In the genomic region with DNA sequence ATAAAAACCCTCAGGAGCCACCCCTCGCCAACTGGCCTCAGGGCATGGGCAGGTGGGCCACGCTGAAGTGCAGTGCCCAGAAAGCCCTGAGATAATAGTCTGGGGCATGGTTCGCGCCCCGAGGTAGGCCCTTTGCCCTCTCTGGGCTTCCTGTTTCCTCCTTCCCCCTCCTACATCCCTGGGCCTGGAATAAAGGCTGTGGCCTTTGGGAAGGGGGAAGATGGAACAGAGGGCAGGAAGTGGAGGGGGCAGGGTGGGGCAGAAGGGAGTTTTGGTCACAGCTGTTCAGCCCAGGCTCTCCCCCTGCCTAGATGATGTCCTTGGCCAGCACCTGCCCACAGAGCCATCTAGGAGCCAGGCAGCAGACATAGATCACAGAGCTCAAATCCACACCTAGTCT, we compare ENCODE assay signal across 10 cellular contexts. TPM values are rescaled to one million over a fixed set of nuclear protein-coding genes. Genes with fewer than 3 reads are reported as not detected.
DNase-seq lines count a peak whose midpoint lies in the region; ATAC-seq and TF ChIP-seq lines count a peak whose summit lies in the region.
"Had no signal": no experiment of that assay in that cellular context is flagged by ENCODE, and none has a peak within 500 bp of the region (broad histone marks: within the 10 kb centered on the region; RNA-seq: fewer than 3 reads in every experiment).

No MANE protein-coding gene starts in this region.

- CTCF ChIA-PET in mammary epithelial cell (lab: Charles Lee; ENCODE audit: low non-redundant PET), result no interaction called here

- H3K79me2 ChIP-seq in mammary epithelial cell (ENCODE audit: insufficient read depth, low read length), result peaks cover 52% of the 10 kb centered on the region

- H3K36me3 ChIP-seq in mammary epithelial cell (ENCODE audit: insufficient read depth, low read length) (peaks cover 26% of the 10 kb centered on the region), mucosa of descending colon (ENCODE audit: low read depth) (no peaks in the 10 kb centered on the region), vagina (peaks cover 0 to 58% of the 10 kb centered on the region in 2 donors)

- no peak for TF ChIP-seq POLR2A in vagina (IDR thresholded peaks at IDR 0.05)

- ATAC-seq in Right ventricle myocardium inferior (peak; percentile 15), mucosa of descending colon (peak; percentile 73), GM19397 (IDR thresholded peaks at IDR 0.05; ENCODE audit: unreplicated experiment) (no peak), GM19324 (IDR thresholded peaks at IDR 0.05; ENCODE audit: low FRiP score, unreplicated experiment) (no peak), GM21576 (IDR thresholded peaks at IDR 0.05; ENCODE audit: unreplicated experiment) (no peak)

- H2AFZ ChIP-seq in mammary epithelial cell (ENCODE audit: low read depth, low read length), result no peak overlapping the region

- H3K9ac ChIP-seq in mammary epithelial cell (ENCODE audit: insufficient read depth, low read length), result no peak overlapping the region

- dilution Hi-C loops in mammary epithelial cell (cut with HindIII; ENCODE audit: low sequenced_read_pairs), result no loop called here

- WGBS in mammary epithelial cell (ENCODE audit: low coverage, missing lambda C conversion rate), result 58% methylated on average over 5 of the region's 5 CpGs

- peak overlapping the region; percentile 53 for H3K4me2 ChIP-seq in mammary epithelial cell (ENCODE audit: insufficient read depth, low read depth, low read length)

- no TSS peak for BruUV-seq in mammary epithelial cell (replicated peaks; lab: Mats Ljungman, UMichigan)

- H3K4me1 ChIP-seq in mammary epithelial cell (ENCODE audit: insufficient read depth, low read length), result peaks cover 45% of the 10 kb centered on the region
- peaks cover 45% of the 10 kb centered on the region for H3K4me1 ChIP-seq in mucosa of descending colon (ENCODE audit: low read depth)
- peaks cover 69% of the 10 kb centered on the region for H3K4me1 ChIP-seq in vagina

- no peak overlapping the region for H3K27ac ChIP-seq in mammary epithelial cell (ENCODE audit: insufficient read depth, low read depth, low read length)
- H3K27ac ChIP-seq in vagina, result peak overlapping the region; percentile 75
- H3K27ac ChIP-seq: SK-N-MC had no signal

- H3K9me3 ChIP-seq in mammary epithelial cell (replicated peaks; ENCODE audit: insufficient read depth, low read length) (no peaks in the 10 kb centered on the region), mucosa of descending colon (no peaks in the 10 kb centered on the region), vagina (no peaks in the 10 kb centered on the region)
- H3K9me3 ChIP-seq: Caco-2 had no signal

- no peak for DNase-seq in Right ventricle myocardium inferior (ENCODE audit: missing footprints)
- DNase-seq in cardiac septum (ENCODE audit: low spot score), result no peak
- DNase-seq in mammary epithelial cell, result no peak
- DNase-seq in mucosa of descending colon, result peak; percentile 70 to 81 (median 78)
- no peak for DNase-seq in vagina (ENCODE audit: extremely low spot score in 2 of 2)
- DNase-seq: Caco-2 had no signal

- TF ChIP-seq CTCF in mammary epithelial cell (conservative IDR thresholded peaks at IDR 0.05 in 1 of 2, IDR thresholded peaks at IDR 0.05 in 1 of 2; ENCODE audit: extremely low read depth in 1 of 2, insufficient read depth in 1 of 2, low read depth in 1 of 2, low read length in 2 of 2), result no peak
- TF ChIP-seq CTCF in mucosa of descending colon (IDR thresholded peaks at IDR 0.05), result no peak
- no peak for TF ChIP-seq CTCF in vagina (IDR thresholded peaks at IDR 0.05)

- H3K27me3 ChIP-seq in mammary epithelial cell (ENCODE audit: insufficient read depth, low read length) (no peaks in the 10 kb centered on the region), vagina (no peaks in the 10 kb centered on the region)

- in situ Hi-C loops in mammary epithelial cell (cut with MboI; ENCODE audit: low sequenced_read_pairs in 2 of 2), result no loop called here

- H3K4me3 ChIP-seq in mammary epithelial cell (replicated peaks in 1 of 3; ENCODE audit: insufficient read depth in 1 of 3, low read depth in 2 of 3, low read length in 3 of 3) (no peak overlapping the region), mucosa of descending colon (no peak overlapping the region), vagina (no peak overlapping the region)
- H3K4me3 ChIP-seq: SK-N-MC had no signal

- intact Hi-C loops in Right ventricle myocardium inferior (cut with DNase I) (no loop called here), cardiac septum (cut with DNase I) (no loop called here), mammary epithelial cell (cut with micrococcal nuclease) (no loop called here), mucosa of descending colon (cut with DNase I, micrococcal nuclease) (loop anchor here in 1 of 2 donors (5.0 kb wide), 1 partner anchor 40 kb away; no protein-coding TSS in a partner anchor), vagina (cut with DNase I) (no loop called here)

- no peaks in the 10 kb centered on the region for H4K20me1 ChIP-seq in mammary epithelial cell (ENCODE audit: insufficient read depth, low read length)

RNA-seq across cellular contexts. Expression of a gene that starts 11.3 kb away (rescaled TPM):
- total RNA-seq in Right ventricle myocardium inferior (12.9 TPM), cardiac septum (11.5 TPM), mammary epithelial cell (1 to 10 TPM; 6.5 to 9.6 TPM), mucosa of descending colon (10 to 100 TPM; 16.9 to 38.8 (median 21.4) TPM), vagina (99.7 TPM)
- polyA plus RNA-seq in mammary epithelial cell, result 8.4 TPM
- 22.2 TPM for polyA minus RNA-seq in mammary epithelial cell

RNA-seq across cellular contexts. Expression of a gene that starts 34.6 kb away (rescaled TPM):
- total RNA-seq in Right ventricle myocardium inferior (1.2 TPM), cardiac septum (3.0 TPM), mammary epithelial cell (1 to 10 TPM; 5.2 to 5.7 TPM), mucosa of descending colon (10 to 100 TPM in 1 of 3 donors, 1 to 10 TPM in 2; 6.2 to 11.1 (median 7.2) TPM), vagina (8.8 TPM)
- 1.3 TPM for polyA plus RNA-seq in mammary epithelial cell
- polyA minus RNA-seq in mammary epithelial cell, result not detected

RNA-seq across cellular contexts. Expression of a gene that starts 34.6 kb away (rescaled TPM):
- total RNA-seq in Right ventricle myocardium inferior, result 45.6 TPM
- 45.9 TPM for total RNA-seq in cardiac septum
- total RNA-seq in mammary epithelial cell, result 10 to 100 TPM; 47.0 to 51.3 TPM
- 37.7 TPM for polyA plus RNA-seq in mammary epithelial cell
- polyA minus RNA-seq in mammary epithelial cell, result 73.7 TPM
- total RNA-seq in mucosa of descending colon, result 100 to 1,000 TPM in 1 of 3 donors, 10 to 100 TPM in 2; 93.5 to 122 (median 94.7) TPM
- 45.9 TPM for total RNA-seq in vagina

RNA-seq across cellular contexts. Expression of a gene that starts 50.3 kb away (rescaled TPM):
- total RNA-seq in Right ventricle myocardium inferior, result 317 TPM
- total RNA-seq in cardiac septum, result 1,123 TPM
- not detected for total RNA-seq in mammary epithelial cell
- polyA plus RNA-seq in mammary epithelial cell, result not detected
- not detected for polyA minus RNA-seq in mammary epithelial cell
- total RNA-seq in mucosa of descending colon, result under 1 TPM in 1 of 3 donors, not detected in 2; 0.31 TPM
- total RNA-seq in vagina, result not detected
- total RNA-seq: Caco-2 had no signal

Comparison
In these comparisons a context has a peak if more than half of its experiments do, and no peak if none do; other contexts are left out.
1. ATAC-seq: peak in Right ventricle myocardium inferior (single experiment) and mucosa of descending colon (single experiment); none in GM19397 (single experiment), GM19324 (single experiment) and GM21576 (single experiment).
2. DNase-seq: peak in mucosa of descending colon (3 of 3); none in Right ventricle myocardium inferior (single experiment), cardiac septum (single experiment), mammary epithelial cell (single experiment) and vagina (0 of 2).